ENCODE assay signal across 25 cellular contexts in genomic region chr5:35030426-35030825, GRCh38. TPM values are rescaled to one million over a fixed set of nuclear protein-coding genes. Genes with fewer than 3 reads are reported as not detected.
DNase-seq lines count a peak whose midpoint lies in the region; ATAC-seq, FAIRE-seq and TF ChIP-seq lines count a peak whose summit lies in the region.
"Had no signal": no experiment of that assay in that cellular context is flagged by ENCODE, and none has a peak within 500 bp of the region (broad histone marks: within the 10 kb centered on the region; RNA-seq: fewer than 3 reads in every experiment).

No MANE protein-coding gene starts in this region.

- no peak overlapping the region for H4K8ac ChIP-seq in H9 (replicated peaks; ENCODE audit: insufficient read length, low read depth, low read length)

- H3K4me1 ChIP-seq in SK-N-SH (ENCODE audit: control insufficient read depth in 1 of 2, insufficient read depth in 2 of 2, low read depth in 1 of 2, low read length in 1 of 2) (no peaks in the 10 kb centered on the region), GM12878 (ENCODE audit: control insufficient read depth, insufficient read depth, low read length) (no peaks in the 10 kb centered on the region), H9 (ENCODE audit: insufficient read depth, low read length) (no peaks in the 10 kb centered on the region; the same call in 1 of the 2 replicates)
- H3K4me1 ChIP-seq: psoas muscle, transverse colon had no signal

- no peaks in the 10 kb centered on the region for H3K9me2 ChIP-seq in SK-N-SH

- no peak overlapping the region for H3K18ac ChIP-seq in H9 (ENCODE audit: insufficient read length, low read depth, low read length)

- H3K14ac ChIP-seq in H9 (ENCODE audit: insufficient read depth, low read length), result no peak overlapping the region

- no peaks in the 10 kb centered on the region for H3K36me3 ChIP-seq in SK-N-SH (replicated peaks in 1 of 2; ENCODE audit: control insufficient read depth in 1 of 2, insufficient read depth in 2 of 2, low read length in 1 of 2)
- no peaks in the 10 kb centered on the region for H3K36me3 ChIP-seq in GM12878 (ENCODE audit: control insufficient read depth in 2 of 2, insufficient read depth in 2 of 2, low read length in 1 of 2)
- H3K36me3 ChIP-seq: MG63, transverse colon had no signal

- in situ Hi-C loops in GM12878 (cut with MboI), result no loop called here

- no peaks in the 10 kb centered on the region; a peak in 1 of 7 replicates for H3K36me3 Mint-ChIP-seq in H9 (ENCODE audit: insufficient read depth in 1 of 3, low read depth in 3 of 3)
- H3K36me3 Mint-ChIP-seq: stimulated activated naive B cell treated with anti-CD40 and anti-IgM and Interleukin-4, amounts not matched to agents 10 μg/mL and 1 μg/mL and 100 μg/mL, for 72 hours had no signal

- H3K4me1 Mint-ChIP-seq in H9, result peaks cover 5 to 8% of the 10 kb centered on the region in 2 experiments
- H3K4me1 Mint-ChIP-seq: stimulated activated naive B cell treated with anti-CD40 and anti-IgM and Interleukin-4, amounts not matched to agents 10 μg/mL and 1 μg/mL and 100 μg/mL, for 72 hours had no signal

- H2AFZ ChIP-seq in SK-N-SH (ENCODE audit: low read depth) (no peak overlapping the region), GM12878 (ENCODE audit: control insufficient read depth, low read depth, low read length) (no peak overlapping the region), H9 (ENCODE audit: low read length) (no peak overlapping the region)

- no peak for TF ChIP-seq POLR2A in GM12878 (IDR thresholded peaks at IDR 0.05; ENCODE audit: low read depth, low read length)

- no peak overlapping the region for H3K23ac ChIP-seq in H9 (ENCODE audit: insufficient read length, low read depth, low read length)

- intact Hi-C loops in GM12878 (cut with micrococcal nuclease; ENCODE audit: unreplicated experiment) (no loop called here), left cardiac atrium (cut with DNase I) (no loop called here)

- no peak overlapping the region for H3T11ph ChIP-seq in H9 (ENCODE audit: low read length)

- DNase-seq in SK-N-SH (no peak), MV-4-11 (lab: John Stamatoyannopoulos, UW) (peak; percentile 76), GM12878 (ENCODE audit: low read depth, low spot score) (no peak), left cardiac atrium (no peak), H9 (no peak), SHP77 treated with DMSO at 0.1 percent for 48 hours (lab: John Stamatoyannopoulos, UW) (no peak)
- DNase-seq in activated CD8-positive, alpha-beta memory T cell treated with anti-CD3 and anti-CD28 coated beads for 24 hours, result no peak
- DNase-seq: activated gamma-delta T cell; aorta; MG63; NCI-H2081 treated with DMSO at 0.1 percent for 48 hours; NCI-H69; psoas muscle; stimulated activated CD4-positive, alpha-beta T cell treated with anti-CD3 and anti-CD28 coated beads, Interleukin-12 subunit alpha, Interleukin-12 subunit beta, amount 100 ng/mL, for 4 hours; stimulated activated naive B cell treated with anti-CD40 and anti-IgM and Interleukin-4, amounts not matched to agents 10 μg/mL and 1 μg/mL and 100 μg/mL, for 72 hours; T-helper 9 cell; transverse colon had no signal

- no peaks in the 10 kb centered on the region for H3K9me3 ChIP-seq in SK-N-SH
- H3K9me3 ChIP-seq in GM12878 (replicated peaks; ENCODE audit: control insufficient read depth, insufficient read depth, low read length), result no peaks in the 10 kb centered on the region
- H3K9me3 ChIP-seq in H9 (ENCODE audit: control insufficient read depth, low read depth, low read length), result no peaks in the 10 kb centered on the region
- H3K9me3 ChIP-seq: MG63, psoas muscle, transverse colon had no signal

- no peaks in the 10 kb centered on the region for H3F3A ChIP-seq in SK-N-SH (replicated peaks; ENCODE audit: insufficient read depth)

- H2BK20ac ChIP-seq in H9 (ENCODE audit: low read depth, low read length, poor library complexity, severe bottlenecking), result no peak overlapping the region

- ATAC-seq in SK-N-SH treated with all-trans-retinoic acid at 6 μM for 48 hours (no peak), GM12878 (peak; percentile 63), left cardiac atrium (no peak)
- ATAC-seq: left lobe of liver; psoas muscle; Right ventricle myocardium inferior; stimulated activated naive B cell treated with anti-CD40 and anti-IgM and Interleukin-4, amounts not matched to agents 10 μg/mL and 1 μg/mL and 100 μg/mL, for 72 hours had no signal

- no peaks in the 10 kb centered on the region; the same call in 1 of the 2 replicates for H3K27me3 Mint-ChIP-seq in H9 (ENCODE audit: low read depth)

- H3K27me3 ChIP-seq in SK-N-SH (ENCODE audit: insufficient read depth), result peaks cover 7% of the 10 kb centered on the region; the same call in 1 of the 2 replicates
- peaks cover 0 to 2% of the 10 kb centered on the region in 2 experiments; a peak in 2 of 4 replicates for H3K27me3 ChIP-seq in GM12878 (replicated peaks in 1 of 2; ENCODE audit: control insufficient read depth in 2 of 2, insufficient read depth in 2 of 2, low read length in 1 of 2)
- H3K27me3 ChIP-seq in H9 (ENCODE audit: insufficient read depth, low read length), result no peaks in the 10 kb centered on the region
- H3K27me3 ChIP-seq: transverse colon had no signal

- CTCF ChIA-PET in SK-N-SH (lab: Yijun Ruan, JAX) (no interaction called here), GM12878 (lab: Yijun Ruan, JAX) (interaction anchor here (1.4 to 1.6 kb wide), 2 partner anchors 152 to 568 kb away, joined by 3 to 6 read pairs; no protein-coding TSS in a partner anchor)

- H3K23me2 ChIP-seq in H9 (ENCODE audit: insufficient read length, low read depth, low read length, poor library complexity, severe bottlenecking), result no peaks in the 10 kb centered on the region

- H3K9ac ChIP-seq in SK-N-SH, result no peak overlapping the region
- no peak overlapping the region for H3K9ac ChIP-seq in GM12878 (ENCODE audit: control insufficient read depth, insufficient read depth, low read length)
- no peak overlapping the region for H3K9ac ChIP-seq in H9 (ENCODE audit: extremely low read depth, insufficient read length, low read length)

- no peak overlapping the region for H3K4me2 ChIP-seq in SK-N-SH
- no peak overlapping the region for H3K4me2 ChIP-seq in GM12878 (ENCODE audit: control insufficient read depth, insufficient read depth)
- no peak overlapping the region for H3K4me2 ChIP-seq in H9 (ENCODE audit: insufficient read depth, insufficient read length, low read length)

- no peak overlapping the region for H3K27ac ChIP-seq in SK-N-SH (ENCODE audit: low read depth in 2 of 2, low read length in 1 of 2)
- H3K27ac ChIP-seq in GM12878 (ENCODE audit: control insufficient read depth, insufficient read depth), result no peak overlapping the region
- H3K27ac ChIP-seq in H9 (ENCODE audit: insufficient read length, low read depth, low read length), result no peak overlapping the region
- H3K27ac ChIP-seq: psoas muscle, transverse colon had no signal

- H3K9me3 Mint-ChIP-seq in H9, result no peaks in the 10 kb centered on the region
- H3K9me3 Mint-ChIP-seq: stimulated activated naive B cell treated with anti-CD40 and anti-IgM and Interleukin-4, amounts not matched to agents 10 μg/mL and 1 μg/mL and 100 μg/mL, for 72 hours had no signal

- H4K20me1 ChIP-seq in SK-N-SH (ENCODE audit: insufficient read depth), result no peaks in the 10 kb centered on the region
- no peaks in the 10 kb centered on the region for H4K20me1 ChIP-seq in GM12878 (ENCODE audit: control insufficient read depth, insufficient read depth)
- H4K20me1 ChIP-seq in H9 (ENCODE audit: control insufficient read depth, insufficient read depth, insufficient read length), result no peaks in the 10 kb centered on the region

- no peak overlapping the region for H2BK15ac ChIP-seq in H9 (ENCODE audit: low read depth, low read length)

- H3K79me2 ChIP-seq in SK-N-SH (ENCODE audit: insufficient read depth) (no peaks in the 10 kb centered on the region), GM12878 (ENCODE audit: control insufficient read depth, insufficient read depth, low read length) (no peaks in the 10 kb centered on the region), H9 (ENCODE audit: insufficient read depth, low read length) (no peaks in the 10 kb centered on the region)

- H3K27ac Mint-ChIP-seq in H9, result no peak overlapping the region; a peak in 1 of 7 replicates
- H3K27ac Mint-ChIP-seq: stimulated activated naive B cell treated with anti-CD40 and anti-IgM and Interleukin-4, amounts not matched to agents 10 μg/mL and 1 μg/mL and 100 μg/mL, for 72 hours had no signal

- SMC1A ChIA-PET in GM12878 (lab: Charles Lee; ENCODE audit: uncharacterized antibody, unreplicated experiment), result no interaction called here

- H3K4me3 ChIP-seq in SK-N-SH (ENCODE audit: low read depth in 2 of 2, low read length in 1 of 2) (no peak overlapping the region), GM12878 (no peak overlapping the region)
- H3K4me3 ChIP-seq: MG63, psoas muscle, transverse colon had no signal

- no peak overlapping the region for H3K4me3 Mint-ChIP-seq in H9
- H3K4me3 Mint-ChIP-seq: stimulated activated naive B cell treated with anti-CD40 and anti-IgM and Interleukin-4, amounts not matched to agents 10 μg/mL and 1 μg/mL and 100 μg/mL, for 72 hours had no signal

- H2BK5ac ChIP-seq in H9 (ENCODE audit: insufficient read length, low read length), result no peak overlapping the region

- 71% methylated on average over 7 of the region's 7 CpGs for WGBS in SK-N-SH (ENCODE audit: low lambda C conversion rate)
- 59% methylated on average over 7 of the region's 7 CpGs for WGBS in GM12878 (ENCODE audit: insufficient coverage, insufficient replicate concordance, low lambda C conversion rate, missing lambda C conversion rate)
- no CpG with 5 or more reads among the region's 7 CpGs for WGBS in H9 (ENCODE audit: extremely low coverage, insufficient read length, low lambda C conversion rate)

- TF ChIP-seq RAD21 in SK-N-SH (IDR thresholded peaks at IDR 0.05; ENCODE audit: low read length), result 0 out of 2 replicates have a peak, but pooled peaks have one; percentile 7
- peak; percentile 23; the same call in 1 of the 2 replicates for TF ChIP-seq RAD21 in GM12878 (IDR thresholded peaks at IDR 0.05; ENCODE audit: insufficient read depth, low read depth, low read length)

- no peak overlapping the region for H2AK5ac ChIP-seq in H9 (ENCODE audit: insufficient read length, low read length)

- BruUV-seq in GM12878 (replicated peaks; lab: Mats Ljungman, UMichigan), result no TSS peak

- H4K5ac ChIP-seq in H9 (ENCODE audit: insufficient read length, low read depth, low read length), result no peak overlapping the region

- FAIRE-seq in GM12878 (lab: Jason Lieb, UNC), result no peak
- FAIRE-seq: colon, frontal cortex, G401.6, H54 had no signal

- POLR2A ChIA-PET in SK-N-SH (lab: Yijun Ruan, JAX) (no interaction called here), GM12878 (lab: Charles Lee) (no interaction called here)

- RAD21 ChIA-PET in GM12878 (lab: Charles Lee; ENCODE audit: unreplicated experiment), result no interaction called here

- TF ChIP-seq EP300 in SK-N-SH (IDR thresholded peaks at IDR 0.05; ENCODE audit: borderline replicate concordance in 1 of 2, low read depth in 1 of 2, low read length in 1 of 2) (no peak), GM12878 (IDR thresholded peaks at IDR 0.05; ENCODE audit: borderline replicate concordance in 1 of 2, control insufficient read depth in 1 of 2, low read depth in 2 of 2, low read length in 2 of 2) (no peak)

- TF ChIP-seq CTCF in SK-N-SH (IDR thresholded peaks at IDR 0.05) (no peak), GM12878 (IDR thresholded peaks at IDR 0.05 in 2 of 3, conservative IDR thresholded peaks at IDR 0.05 in 1 of 3; ENCODE audit: control insufficient read depth in 2 of 3, extremely low read depth in 1 of 3, insufficient read depth in 1 of 3, low read depth in 3 of 3, low read length in 3 of 3) (no peak; a peak in 1 of 6 replicates), H9 (conservative IDR thresholded peaks at IDR 0.05) (no peak)

- no peak overlapping the region for H3K4ac ChIP-seq in H9 (ENCODE audit: low read depth, low read length)

- H2BK120ac ChIP-seq in H9 (ENCODE audit: low read depth, low read length, poor library complexity, severe bottlenecking), result no peak overlapping the region

- no peak overlapping the region for H2BK12ac ChIP-seq in H9 (ENCODE audit: insufficient read length, low read depth, low read length)

- H3K79me1 ChIP-seq in H9 (ENCODE audit: insufficient read depth, low read depth, low read length, poor library complexity, severe bottlenecking), result no peaks in the 10 kb centered on the region

- no peak overlapping the region for H4K91ac ChIP-seq in H9 (ENCODE audit: insufficient read length, low read depth, low read length)

- H3K56ac ChIP-seq in H9 (ENCODE audit: insufficient read length, low read depth, low read length), result no peak overlapping the region

RNA-seq across cellular contexts. Expression of gene AGXT2, which starts 17.3 kb away (rescaled TPM):
- not detected in 2 replicates for polyA plus RNA-seq in SK-N-SH (2012; rRNA removed)
- polyA plus RNA-seq in SK-N-SH (2012; cell fraction: cytosol; rRNA removed), result not detected in 2 replicates
- not detected in 2 replicates for polyA plus RNA-seq in SK-N-SH (2012; cell fraction: nucleus; rRNA removed)
- not detected in 2 replicates for total RNA-seq in GM12878 (2013; cell fraction: nucleolus; rRNA removed)
- total RNA-seq in GM12878 (2014; rRNA removed), result not detected in 2 replicates
- total RNA-seq in GM12878 (2014; rRNA removed; fragmentation: Illumina TruSeq; extraction: Trizol), result not detected in 2 replicates
- not detected in 2 replicates for total RNA-seq in GM12878 (2021)
- not detected for polyA plus RNA-seq in GM12878 (2011; ENCODE audit: low read depth)
- polyA plus RNA-seq in GM12878 (2011; rRNA removed), result not detected in 2 replicates
- polyA plus RNA-seq in GM12878 (2011; cell fraction: cytosol; rRNA removed), result not detected in 2 replicates
- polyA plus RNA-seq in GM12878 (2011; cell fraction: nucleus; rRNA removed), result not detected in 2 replicates
- not detected in 2 replicates for polyA plus RNA-seq in GM12878 (2012)
- not detected in 2 replicates for polyA plus RNA-seq in GM12878 (2014; fragmentation: Illumina TruSeq; extraction: Trizol)
- not detected for polyA plus RNA-seq in GM12878 (2014; fragmentation: Nextera tagmentation; extraction: Ambion mirVana)
- not detected in 2 replicates for polyA plus RNA-seq in GM12878 (2014; rRNA removed)
- not detected for polyA plus RNA-seq in GM12878 (2016; fragmentation: Nextera tagmentation; extraction: Ambion mirVana)
- polyA minus RNA-seq in GM12878 (2011; rRNA and poly(A)+ RNA removed), result not detected in 2 replicates
- not detected in 2 replicates for polyA minus RNA-seq in GM12878 (2011; cell fraction: cytosol; rRNA and poly(A)+ RNA removed)
- polyA minus RNA-seq in GM12878 (2011; cell fraction: nucleus; rRNA and poly(A)+ RNA removed), result not detected in 2 replicates
- total RNA-seq in left cardiac atrium, result not detected
- total RNA-seq in H9 (2021), result not detected in 2 replicates
- total RNA-seq: aorta, frontal cortex, myocyte, psoas muscle, Right ventricle myocardium inferior, transverse colon had no signal
- polyA plus RNA-seq: aorta, psoas muscle had no signal

Comparison
In these comparisons a context has a peak if more than half of its experiments do, and no peak if none do; other contexts are left out.
1. Of the 26 proteins assayed by ChIP-seq in both GM12878 and SK-N-SH: peak only in GM12878: none; only in SK-N-SH: none; in both: RAD21; in neither: 25.